Comparison of ENCODE assay signal across 20 cellular contexts in genomic region chr19:36876993-36877938, GRCh38. TPM values are rescaled to one million over a fixed set of nuclear protein-coding genes. Genes with fewer than 3 reads are reported as not detected.
DNase-seq lines count a peak whose midpoint lies in the region; ATAC-seq, FAIRE-seq and TF ChIP-seq lines count a peak whose summit lies in the region.
"Had no signal": no experiment of that assay in that cellular context is flagged by ENCODE, and none has a peak within 500 bp of the region (broad histone marks: within the 10 kb centered on the region; RNA-seq: fewer than 3 reads in every experiment).

No MANE protein-coding gene starts in this region.

- no peak overlapping the region for H2BK120ac ChIP-seq in H1 (replicated peaks; ENCODE audit: low read depth, low read length)

- FAIRE-seq in H1 (lab: Jason Lieb, UNC), result no peak
- FAIRE-seq: urothelium cell line had no signal

- no peak overlapping the region for H4K8ac ChIP-seq in H1 (ENCODE audit: extremely low read depth, insufficient read depth, low read length)

- CTCF ChIA-PET in H1 (lab: Charles Lee; ENCODE audit: partially characterized antibody), result no interaction called here

- no peak overlapping the region for H2AK5ac ChIP-seq in H1 (ENCODE audit: low read depth, low read length)

- 99% methylated on average over 10 of the region's 10 CpGs for WGBS in right cardiac atrium
- WGBS in H1 (ENCODE audit: extremely low coverage in 1 of 2, insufficient coverage in 1 of 2, insufficient read length in 1 of 2, insufficient replicate concordance in 2 of 2, low coverage in 1 of 2, low lambda C conversion rate in 2 of 2, missing lambda C conversion rate in 1 of 2), 2 experiments, result 93% methylated on average over 10 of the region's 10 CpGs; no CpG with 5 or more reads in 1 of the 2 experiments

- ATAC-seq in right cardiac atrium (no peak), Right ventricle myocardium superior (ENCODE audit: poor library complexity) (no peak), HG03442 (IDR thresholded peaks at IDR 0.05; ENCODE audit: unreplicated experiment) (no peak)

- H3K36me3 ChIP-seq in H1 (ENCODE audit: control insufficient read depth in 2 of 4, insufficient read depth in 4 of 4, low read length in 3 of 4), result peaks cover 0 to 56% (median 19%) of the 10 kb centered on the region in 4 experiments; a peak in 6 of 8 replicates

- H2BK5ac ChIP-seq in H1 (ENCODE audit: low read depth, low read length), result no peak overlapping the region

- no peak overlapping the region for H4K91ac ChIP-seq in H1 (replicated peaks; ENCODE audit: insufficient read length, low read length)

- TF ChIP-seq CTCF in H1 (IDR thresholded peaks at IDR 0.05; ENCODE audit: control extremely low read depth in 1 of 3, insufficient read depth in 1 of 3, low read depth in 1 of 3, low read length in 3 of 3), result no peak

- H3K9me3 ChIP-seq in right cardiac atrium (ENCODE audit: control insufficient read depth, low read length) (peaks cover 22% of the 10 kb centered on the region), H1 (ENCODE audit: insufficient read depth in 2 of 2, low read depth in 1 of 2, low read length in 1 of 2) (peaks cover 72 to 73% of the 10 kb centered on the region in 2 experiments)

- no peak overlapping the region for H2BK15ac ChIP-seq in H1 (ENCODE audit: low read length)

- DNase-seq in right cardiac atrium (no peak), Right ventricle myocardium superior (no peak), H1 (ENCODE audit: low read depth in 1 of 2, low spot score in 2 of 2) (no peak)
- DNase-seq in stimulated activated CD4-positive, alpha-beta T cell treated with anti-CD3 and anti-CD28 coated beads, Interleukin-4, amount 100 ng/mL, for 4 hours, result no peak
- DNase-seq: 8988T; activated CD4-positive, alpha-beta T cell treated with anti-CD3 and anti-CD28 coated beads, Interleukin-2, amount 50 U/mL, for 48 hours; activated T-cell treated with anti-CD3 and anti-CD28 coated beads, Interleukin-2, amount 50 U/mL, for 24 hours; KG1; NCI-H1092 treated with DMSO at 0.1 percent for 48 hours; NCI-H2171 treated with DMSO at 0.1 percent for 48 hours; NCI-H82; stomach; SW 1271 had no signal

- H3K14ac ChIP-seq in H1 (ENCODE audit: insufficient read length), result no peak overlapping the region

- no peak overlapping the region for H4K5ac ChIP-seq in H1 (ENCODE audit: insufficient read length, low read depth, low read length)

- no peak overlapping the region for H3K23ac ChIP-seq in H1 (ENCODE audit: insufficient read length)

- no peak overlapping the region for H3K56ac ChIP-seq in H1 (replicated peaks; ENCODE audit: insufficient read length, low read depth, low read length)

- no peaks in the 10 kb centered on the region for H4K20me1 ChIP-seq in H1 (replicated peaks in 1 of 2; ENCODE audit: control insufficient read depth in 1 of 2, insufficient read depth in 2 of 2, low read length in 2 of 2)

- TF ChIP-seq EP300 in H1 (IDR thresholded peaks at IDR 0.05; ENCODE audit: borderline replicate concordance in 1 of 2, low read depth in 2 of 2, low read length in 2 of 2), result no peak

- no peak for TF ChIP-seq RAD21 in H1 (IDR thresholded peaks at IDR 0.05 in 1 of 2, conservative IDR thresholded peaks at IDR 0.05 in 1 of 2; ENCODE audit: low read depth in 2 of 2, low read length in 2 of 2)

- no peaks in the 10 kb centered on the region for H3K79me1 ChIP-seq in H1 (ENCODE audit: low read depth, low read length)

- no peaks in the 10 kb centered on the region for H3K4me1 ChIP-seq in right cardiac atrium (ENCODE audit: control insufficient read depth, insufficient read depth, low read length)
- H3K4me1 ChIP-seq in H1 (replicated peaks in 1 of 4; ENCODE audit: control insufficient read depth in 3 of 4, insufficient read depth in 4 of 4, low read length in 3 of 4), result no peaks in the 10 kb centered on the region
- H3K4me1 ChIP-seq: breast epithelium, neural progenitor cell, stomach had no signal

- no peak for TF ChIP-seq POLR2A in H1 (IDR thresholded peaks at IDR 0.05; ENCODE audit: control extremely low read depth in 1 of 2, low read depth in 2 of 2, low read length in 2 of 2)

- H3K4me2 ChIP-seq in H1 (ENCODE audit: insufficient read depth in 1 of 2, low read depth in 2 of 2, low read length in 2 of 2), result no peak overlapping the region
- H3K4me2 ChIP-seq: hepatocyte, neural progenitor cell had no signal

- H2BK20ac ChIP-seq in H1 (ENCODE audit: low read length), result no peak overlapping the region

- no peak overlapping the region for H3K9ac ChIP-seq in H1 (replicated peaks in 1 of 4; ENCODE audit: extremely low read depth in 1 of 4, low read depth in 3 of 4, low read length in 3 of 4)
- H3K9ac ChIP-seq: neural progenitor cell had no signal

- no peaks in the 10 kb centered on the region for H3K23me2 ChIP-seq in H1 (ENCODE audit: low read depth, low read length)

- H3K79me2 ChIP-seq in H1 (ENCODE audit: control insufficient read depth in 1 of 2, insufficient read depth in 2 of 2, low read length in 2 of 2), result no peaks in the 10 kb centered on the region

- intact Hi-C loops in right cardiac atrium (cut with DNase I), result no loop called here
- intact Hi-C loops in Right ventricle myocardium superior (cut with DNase I), result no loop called here

- H2BK12ac ChIP-seq in H1 (ENCODE audit: low read depth, low read length), result no peak overlapping the region

- POLR2A ChIA-PET in H1 (lab: Charles Lee; ENCODE audit: partially characterized antibody), result no interaction called here

- H3K27me3 ChIP-seq in right cardiac atrium (ENCODE audit: control insufficient read depth, insufficient read depth), result no peaks in the 10 kb centered on the region
- no peaks in the 10 kb centered on the region for H3K27me3 ChIP-seq in H1 (replicated peaks in 1 of 4; ENCODE audit: control insufficient read depth in 3 of 4, extremely low read depth in 1 of 4, insufficient read depth in 3 of 4, low read length in 3 of 4)
- H3K27me3 ChIP-seq: breast epithelium, hepatocyte, neural progenitor cell, stomach had no signal

- H3K4me3 ChIP-seq in right cardiac atrium (ENCODE audit: low read length) (peak overlapping the region; percentile 35), H1 (ENCODE audit: extremely low read depth in 1 of 4, insufficient read depth in 2 of 4, low read depth in 3 of 4, low read length in 4 of 4) (no peak overlapping the region)
- H3K4me3 ChIP-seq: hepatocyte, neural progenitor cell, stomach had no signal

- H3K4ac ChIP-seq in H1 (replicated peaks; ENCODE audit: insufficient read length, low read depth, low read length), result no peak overlapping the region

- no peak overlapping the region for H3K18ac ChIP-seq in H1 (ENCODE audit: extremely low read depth, low read length)

- H3K27ac ChIP-seq in right cardiac atrium (ENCODE audit: low read length) (no peak overlapping the region), H1 (ENCODE audit: low read depth, low read length) (no peak overlapping the region), temporal lobe (ENCODE audit: low read depth, low read length) (peak overlapping the region; percentile 4)
- H3K27ac ChIP-seq: breast epithelium, hepatocyte, neural progenitor cell, stomach had no signal

- H2AFZ ChIP-seq in H1 (ENCODE audit: low read length), result no peak overlapping the region
- H2AFZ ChIP-seq: hepatocyte, neural progenitor cell had no signal

RNA-seq across cellular contexts. Expression of gene ZNF345, which starts 26.6 kb away (rescaled TPM):
- total RNA-seq in right cardiac atrium (1 to 10 TPM; 2.1 to 3.9 (median 3.6) TPM), Right ventricle myocardium superior (2.4 TPM), temporal lobe (26.8 TPM)
- polyA plus RNA-seq in right cardiac atrium (2.6 TPM), H1 (2011; rRNA removed) (3.2 and 3.8 TPM in 2 replicates)
- 5.1 TPM in 2 replicates for total RNA-seq in H1 (2021; fragmentation: NEBNext Ultra II Directional; extraction: Animal tissue kit (Norgen Biotek cat#: 25700))
- polyA plus RNA-seq in H1 (2011; cell fraction: cytosol; rRNA removed), result 3.7 TPM
- polyA plus RNA-seq in H1 (2011; cell fraction: nucleus; rRNA removed), result 2.4 TPM
- 2.9 to 5.3 TPM (median 3.8 TPM) in 4 replicates for polyA plus RNA-seq in H1 (2012, experiment 1 of 2)
- polyA plus RNA-seq in H1 (2012, experiment 2 of 2), result 1.4 TPM
- polyA plus RNA-seq in H1 (2013, experiment 1 of 2), result 3.9 TPM
- polyA plus RNA-seq in H1 (2013, experiment 2 of 2), result 3.2 TPM
- polyA minus RNA-seq in H1 (2011; rRNA and poly(A)+ RNA removed), result 3.2 and 6.5 TPM in 2 replicates
- 7.3 TPM for polyA minus RNA-seq in H1 (2011; cell fraction: cytosol; rRNA and poly(A)+ RNA removed)
- polyA minus RNA-seq in H1 (2011; cell fraction: nucleus; rRNA and poly(A)+ RNA removed), result 13.0 TPM

RNA-seq across cellular contexts. Expression of gene ZNF829, which starts 38.8 kb away (rescaled TPM):
- 1 to 10 TPM; 2.7 to 3.4 (median 2.9) TPM for total RNA-seq in right cardiac atrium
- 1.6 TPM for polyA plus RNA-seq in right cardiac atrium
- 1.8 TPM for total RNA-seq in Right ventricle myocardium superior
- total RNA-seq in H1 (2021; fragmentation: NEBNext Ultra II Directional; extraction: Animal tissue kit (Norgen Biotek cat#: 25700)), result 2.3 and 3.3 TPM in 2 replicates
- 0.97 and 1.3 TPM in 2 replicates for polyA plus RNA-seq in H1 (2011; rRNA removed)
- 1.4 TPM for polyA plus RNA-seq in H1 (2011; cell fraction: cytosol; rRNA removed)
- 1.6 TPM for polyA plus RNA-seq in H1 (2011; cell fraction: nucleus; rRNA removed)
- polyA plus RNA-seq in H1 (2012, experiment 1 of 2), result 1.5 to 3.0 TPM (median 2.2 TPM) in 4 replicates
- 0.10 TPM for polyA plus RNA-seq in H1 (2012, experiment 2 of 2)
- polyA plus RNA-seq in H1 (2013, experiment 1 of 2), result 6.3 TPM
- polyA plus RNA-seq in H1 (2013, experiment 2 of 2), result 5.5 TPM
- 4.0 and 5.4 TPM in 2 replicates for polyA minus RNA-seq in H1 (2011; rRNA and poly(A)+ RNA removed)
- polyA minus RNA-seq in H1 (2011; cell fraction: cytosol; rRNA and poly(A)+ RNA removed), result 1.5 TPM
- polyA minus RNA-seq in H1 (2011; cell fraction: nucleus; rRNA and poly(A)+ RNA removed), result 9.6 TPM
- total RNA-seq in temporal lobe, result 6.1 TPM
- total RNA-seq: G401 had no signal

RNA-seq across cellular contexts. Expression of gene ZNF568, which starts 38.9 kb away (rescaled TPM):
- total RNA-seq in right cardiac atrium (10 to 100 TPM in 1 of 4 donors, 1 to 10 TPM in 3; 8.4 to 11.9 (median 8.6) TPM), Right ventricle myocardium superior (7.2 TPM), temporal lobe (27.3 TPM)
- polyA plus RNA-seq in right cardiac atrium (5.3 TPM), H1 (2011; rRNA removed) (1.4 and 1.6 TPM in 2 replicates)
- 2.4 and 2.7 TPM in 2 replicates for total RNA-seq in H1 (2021; fragmentation: NEBNext Ultra II Directional; extraction: Animal tissue kit (Norgen Biotek cat#: 25700))
- polyA plus RNA-seq in H1 (2011; cell fraction: cytosol; rRNA removed), result 1.8 TPM
- polyA plus RNA-seq in H1 (2011; cell fraction: nucleus; rRNA removed), result 2.6 TPM
- polyA plus RNA-seq in H1 (2012, experiment 1 of 2), result 3.6 to 4.3 TPM (median 3.7 TPM) in 4 replicates
- polyA plus RNA-seq in H1 (2012, experiment 2 of 2), result 0.79 TPM
- 3.0 TPM for polyA plus RNA-seq in H1 (2013, experiment 1 of 2)
- 2.7 TPM for polyA plus RNA-seq in H1 (2013, experiment 2 of 2)
- polyA minus RNA-seq in H1 (2011; rRNA and poly(A)+ RNA removed), result 4.2 and 4.4 TPM in 2 replicates
- 3.3 TPM for polyA minus RNA-seq in H1 (2011; cell fraction: cytosol; rRNA and poly(A)+ RNA removed)
- 16.0 TPM for polyA minus RNA-seq in H1 (2011; cell fraction: nucleus; rRNA and poly(A)+ RNA removed)

RNA-seq across cellular contexts. Expression of gene ZNF790, which starts 39.1 kb away (rescaled TPM):
- total RNA-seq in right cardiac atrium, result 10 to 100 TPM in 3 of 4 donors, 1 to 10 TPM in 1; 9.6 to 12.5 (median 11.0) TPM
- polyA plus RNA-seq in right cardiac atrium, result 4.3 TPM
- total RNA-seq in Right ventricle myocardium superior, result 9.8 TPM
- total RNA-seq in H1 (2021; fragmentation: NEBNext Ultra II Directional; extraction: Animal tissue kit (Norgen Biotek cat#: 25700)), result 7.2 and 7.5 TPM in 2 replicates
- 1.7 and 1.9 TPM in 2 replicates for polyA plus RNA-seq in H1 (2011; rRNA removed)
- polyA plus RNA-seq in H1 (2011; cell fraction: cytosol; rRNA removed), result 3.1 TPM
- polyA plus RNA-seq in H1 (2011; cell fraction: nucleus; rRNA removed), result 1.8 TPM
- 2.8 to 3.9 TPM (median 3.3 TPM) in 4 replicates for polyA plus RNA-seq in H1 (2012, experiment 1 of 2)
- 0.81 TPM for polyA plus RNA-seq in H1 (2012, experiment 2 of 2)
- 2.8 TPM for polyA plus RNA-seq in H1 (2013, experiment 1 of 2)
- polyA plus RNA-seq in H1 (2013, experiment 2 of 2), result 2.4 TPM
- polyA minus RNA-seq in H1 (2011; rRNA and poly(A)+ RNA removed), result 3.4 and 3.7 TPM in 2 replicates
- polyA minus RNA-seq in H1 (2011; cell fraction: cytosol; rRNA and poly(A)+ RNA removed), result 3.2 TPM
- 8.3 TPM for polyA minus RNA-seq in H1 (2011; cell fraction: nucleus; rRNA and poly(A)+ RNA removed)
- total RNA-seq in temporal lobe, result 18.7 TPM
